Comparison of ENCODE assay signal across 21 cellular contexts in genomic region chr2:234306426-234307173, GRCh38.
DNase-seq lines count a peak whose midpoint lies in the region; ATAC-seq and TF ChIP-seq lines count a peak whose summit lies in the region.
"Had no signal": no experiment of that assay in that cellular context is flagged by ENCODE, and none has a peak within 500 bp of the region (broad histone marks: within the 10 kb centered on the region; RNA-seq: fewer than 3 reads in every experiment).

No MANE protein-coding gene starts in this region.

- H3K4me3 ChIP-seq in Panc1 (ENCODE audit: low read depth in 2 of 2, low read length in 2 of 2): no peak overlapping the region
- H3K4me3 ChIP-seq in mammary epithelial cell (replicated peaks in 1 of 3; ENCODE audit: insufficient read depth in 1 of 3, low read depth in 2 of 3, low read length in 3 of 3): peak overlapping the region in 1 of 3 experiments; percentile 12
- no peak overlapping the region for H3K4me3 ChIP-seq in esophagus squamous epithelium
- H3K4me3 ChIP-seq in PC-3 (ENCODE audit: low read length): no peak overlapping the region
- H3K4me3 ChIP-seq: GM23338, spleen, tibial artery had no signal

- H2AFZ ChIP-seq in mammary epithelial cell (ENCODE audit: low read depth, low read length): peak overlapping the region; percentile 65
- no peak overlapping the region for H2AFZ ChIP-seq in PC-3 (ENCODE audit: low read length)
- H2AFZ ChIP-seq: GM23338 had no signal

- peaks cover 3% of the 10 kb centered on the region; the same call in 1 of the 2 replicates for H3K9me3 ChIP-seq in Panc1 (ENCODE audit: control insufficient read depth, insufficient read depth, low read depth, low read length)
- peaks cover 9% of the 10 kb centered on the region for H3K9me3 ChIP-seq in mammary epithelial cell (replicated peaks; ENCODE audit: insufficient read depth, low read length)
- no peaks in the 10 kb centered on the region for H3K9me3 ChIP-seq in esophagus squamous epithelium
- no peaks in the 10 kb centered on the region for H3K9me3 ChIP-seq in PC-3 (ENCODE audit: low read length)
- H3K9me3 ChIP-seq: spleen, tibial artery had no signal

- H3K27ac ChIP-seq in Panc1 (ENCODE audit: low read length) (peak overlapping the region; percentile 81), mammary epithelial cell (ENCODE audit: insufficient read depth, low read depth, low read length) (peak overlapping the region; percentile 89), esophagus squamous epithelium (no peak overlapping the region), PC-3 (ENCODE audit: low read length) (no peak overlapping the region)
- H3K27ac ChIP-seq: tibial artery had no signal

- no TSS peak for BruUV-seq in Panc1 (replicated peaks; lab: Mats Ljungman, UMichigan)
- no TSS peak for BruUV-seq in mammary epithelial cell (replicated peaks; lab: Mats Ljungman, UMichigan)
- BruUV-seq in PC-3 (replicated peaks; lab: Mats Ljungman, UMichigan): no TSS peak

- H3K4me1 ChIP-seq in Panc1 (ENCODE audit: control insufficient read depth, insufficient read depth, low read length) (peaks cover 36% of the 10 kb centered on the region), mammary epithelial cell (ENCODE audit: insufficient read depth, low read length) (peaks cover 34% of the 10 kb centered on the region), esophagus squamous epithelium (peaks cover under 1 to 45% (median 8%) of the 10 kb centered on the region in 3 donors), PC-3 (ENCODE audit: insufficient read depth, low read length) (peaks cover 47% of the 10 kb centered on the region)

- intact Hi-C loops in activated CD4-positive, alpha-beta memory T cell treated with anti-CD3 and anti-CD28 coated beads for 36 hours (cut with micrococcal nuclease): no loop called here
- intact Hi-C loops in Panc1 (cut with micrococcal nuclease; ENCODE audit: unreplicated experiment) (loop anchor here (5.0 kb wide), 1 partner anchor 41 kb away; no protein-coding TSS in a partner anchor), mammary epithelial cell (cut with micrococcal nuclease) (loop anchor here (2.0 to 5.0 kb wide), 2 partner anchors 28 to 116 kb away; no protein-coding TSS in a partner anchor), esophagus squamous epithelium (cut with DNase I) (no loop called here), PC-3 (cut with micrococcal nuclease) (loop anchor here (5.0 kb wide), 3 partner anchors 56 to 196 kb away; no protein-coding TSS in a partner anchor)

- no peaks in the 10 kb centered on the region for H4K20me1 ChIP-seq in mammary epithelial cell (ENCODE audit: insufficient read depth, low read length)
- no peaks in the 10 kb centered on the region for H4K20me1 ChIP-seq in PC-3 (ENCODE audit: low read length)

- H3K36me3 Mint-ChIP-seq in activated CD4-positive, alpha-beta memory T cell treated with anti-CD3 and anti-CD28 coated beads for 36 hours: peaks cover 3% of the 10 kb centered on the region
- peaks cover 25% of the 10 kb centered on the region for H3K36me3 Mint-ChIP-seq in activated CD4-positive, alpha-beta memory T cell treated with anti-CD3 and anti-CD28 coated beads, Interleukin-2, amount 10 ng/mL, durations not matched to agents 7 days and 5 days (ENCODE audit: low read depth)
- H3K36me3 Mint-ChIP-seq in osteocyte (ENCODE audit: unreplicated experiment): no peaks in the 10 kb centered on the region

- no peak for TF ChIP-seq CTCF in Panc1 (IDR thresholded peaks at IDR 0.05)
- TF ChIP-seq CTCF in mammary epithelial cell (conservative IDR thresholded peaks at IDR 0.05 in 1 of 2, IDR thresholded peaks at IDR 0.05 in 1 of 2; ENCODE audit: extremely low read depth in 1 of 2, insufficient read depth in 1 of 2, low read depth in 1 of 2, low read length in 2 of 2): no peak
- no peak for TF ChIP-seq CTCF in osteocyte (IDR thresholded peaks at IDR 0.05)
- TF ChIP-seq CTCF in esophagus squamous epithelium (IDR thresholded peaks at IDR 0.05): no peak
- TF ChIP-seq CTCF in PC-3 (conservative IDR thresholded peaks at IDR 0.05; ENCODE audit: low read depth, low read length): no peak

- in situ Hi-C loops in Panc1 (cut with HindIII; ENCODE audit: low pct_unique_long_range_greater_than_20kb, low sequenced_read_pairs) (no loop called here), mammary epithelial cell (cut with MboI; ENCODE audit: low sequenced_read_pairs in 2 of 2) (loop anchor here in 1 of 2 donors (5.0 kb wide), 1 partner anchor 191 kb away; the partner anchor contains the start of gene ARL4C)

- TF ChIP-seq POLR2A in esophagus squamous epithelium (IDR thresholded peaks at IDR 0.05): no peak

- H3K4me2 ChIP-seq in mammary epithelial cell (ENCODE audit: insufficient read depth, low read depth, low read length) (peak overlapping the region; percentile 76), PC-3 (ENCODE audit: low read length) (no peak overlapping the region)
- H3K4me2 ChIP-seq: GM23338 had no signal

- H3F3A ChIP-seq in PC-3 (ENCODE audit: low read length, unreplicated experiment): no peaks in the 10 kb centered on the region

- peaks cover 8% of the 10 kb centered on the region for H3K9me3 Mint-ChIP-seq in activated CD4-positive, alpha-beta memory T cell treated with anti-CD3 and anti-CD28 coated beads for 36 hours
- H3K9me3 Mint-ChIP-seq in activated CD4-positive, alpha-beta memory T cell treated with anti-CD3 and anti-CD28 coated beads, Interleukin-2, amount 10 ng/mL, durations not matched to agents 7 days and 5 days: peaks cover 13% of the 10 kb centered on the region
- peaks cover 4% of the 10 kb centered on the region for H3K9me3 Mint-ChIP-seq in osteocyte (ENCODE audit: unreplicated experiment)

- H3K79me2 ChIP-seq in mammary epithelial cell (ENCODE audit: insufficient read depth, low read length): no peaks in the 10 kb centered on the region
- no peaks in the 10 kb centered on the region for H3K79me2 ChIP-seq in PC-3 (ENCODE audit: low read length)

- H3K27ac Mint-ChIP-seq in activated CD4-positive, alpha-beta memory T cell treated with anti-CD3 and anti-CD28 coated beads for 36 hours: no peak overlapping the region
- no peak overlapping the region for H3K27ac Mint-ChIP-seq in activated CD4-positive, alpha-beta memory T cell treated with anti-CD3 and anti-CD28 coated beads, Interleukin-2, amount 10 ng/mL, durations not matched to agents 7 days and 5 days
- peak overlapping the region; percentile 27 for H3K27ac Mint-ChIP-seq in osteocyte (ENCODE audit: unreplicated experiment)
- H3K27ac Mint-ChIP-seq: endodermal cell, GM23338 had no signal

- POLR2A ChIA-PET in activated CD4-positive, alpha-beta memory T cell treated with anti-CD3 and anti-CD28 coated beads for 36 hours (lab: Charles Lee): interaction anchor here (1.4 kb wide), 1 partner anchor 17 kb away, joined by 4 read pairs; no protein-coding TSS in a partner anchor
- POLR2A ChIA-PET in activated CD4-positive, alpha-beta memory T cell treated with anti-CD3 and anti-CD28 coated beads, Interleukin-2, amount 10 ng/mL, durations not matched to agents 7 days and 5 days (lab: Charles Lee): interaction anchor here (0.7 to 6.4 kb wide), 7 partner anchors 16 to 189 kb away, joined by 3 to 120 read pairs (median 3); partner anchors contain the start of gene ARL4C
- POLR2A ChIA-PET in Panc1 (lab: Charles Lee): no interaction called here
- POLR2A ChIA-PET in PC-3 (lab: Charles Lee; ENCODE audit: unreplicated experiment): no interaction called here

- ATAC-seq in Panc1 (no peak), PC-3 (no peak), HG03280 (IDR thresholded peaks at IDR 0.05; ENCODE audit: unreplicated experiment) (no peak)

- peak; percentile 62 for DNase-seq in activated CD4-positive, alpha-beta memory T cell treated with anti-CD3 and anti-CD28 coated beads for 36 hours
- no peak for DNase-seq in activated CD4-positive, alpha-beta memory T cell treated with anti-CD3 and anti-CD28 coated beads, Interleukin-2, amount 10 ng/mL, durations not matched to agents 7 days and 5 days
- DNase-seq in Panc1 (ENCODE audit: low read depth, low spot score) (no peak), mammary epithelial cell (peak; percentile 78), osteocyte (ENCODE audit: extremely low spot score, unreplicated experiment) (no peak), esophagus squamous epithelium (lab: John Stamatoyannopoulos, UW) (no peak), PC-3 (no peak)
- DNase-seq: activated effector memory CD4-positive, alpha-beta T cell treated with anti-CD3 and anti-CD28 coated beads, Interleukin-2, amount 50 U/mL, for 16 hours; anterior cingulate cortex; endodermal cell; hippocampal formation; kidney glomerular epithelial cell; NCI-H2227 treated with DMSO at 0.1 percent for 48 hours; NK-92 treated with Interleukin-12 subunit alpha and Interleukin-12 subunit beta, amount 100 ng/mL, for 24 hours; RPMI8226; spleen; SW 1271; tibial artery had no signal

- peaks cover 61% of the 10 kb centered on the region for H3K4me1 Mint-ChIP-seq in activated CD4-positive, alpha-beta memory T cell treated with anti-CD3 and anti-CD28 coated beads for 36 hours (ENCODE audit: low read depth)
- H3K4me1 Mint-ChIP-seq in activated CD4-positive, alpha-beta memory T cell treated with anti-CD3 and anti-CD28 coated beads, Interleukin-2, amount 10 ng/mL, durations not matched to agents 7 days and 5 days: peaks cover 70% of the 10 kb centered on the region
- peaks cover 43% of the 10 kb centered on the region for H3K4me1 Mint-ChIP-seq in osteocyte (ENCODE audit: unreplicated experiment)

- no peaks in the 10 kb centered on the region for H3K27me3 Mint-ChIP-seq in activated CD4-positive, alpha-beta memory T cell treated with anti-CD3 and anti-CD28 coated beads for 36 hours
- H3K27me3 Mint-ChIP-seq in activated CD4-positive, alpha-beta memory T cell treated with anti-CD3 and anti-CD28 coated beads, Interleukin-2, amount 10 ng/mL, durations not matched to agents 7 days and 5 days: no peaks in the 10 kb centered on the region
- no peaks in the 10 kb centered on the region for H3K27me3 Mint-ChIP-seq in osteocyte (ENCODE audit: unreplicated experiment)

- 40% methylated on average over 9 of the region's 9 CpGs for WGBS in mammary epithelial cell (ENCODE audit: low coverage, missing lambda C conversion rate)
- WGBS in esophagus squamous epithelium, 2 donors: 64 to 73% methylated on average over 8 of the region's 9 CpGs

- no peak overlapping the region for H3K4me3 Mint-ChIP-seq in activated CD4-positive, alpha-beta memory T cell treated with anti-CD3 and anti-CD28 coated beads for 36 hours
- no peak overlapping the region for H3K4me3 Mint-ChIP-seq in activated CD4-positive, alpha-beta memory T cell treated with anti-CD3 and anti-CD28 coated beads, Interleukin-2, amount 10 ng/mL, durations not matched to agents 7 days and 5 days
- no peak overlapping the region for H3K4me3 Mint-ChIP-seq in osteocyte (ENCODE audit: unreplicated experiment)
- H3K4me3 Mint-ChIP-seq: endodermal cell, GM23338, neural crest cell had no signal

- no peaks in the 10 kb centered on the region for H3K9me2 ChIP-seq in PC-3 (replicated peaks; ENCODE audit: low read length)

- CTCF ChIA-PET in activated CD4-positive, alpha-beta memory T cell treated with anti-CD3 and anti-CD28 coated beads for 36 hours (lab: Charles Lee): interaction anchor here (1.5 to 3.2 kb wide), 2 partner anchors 18 to 194 kb away, joined by 3 to 20 read pairs; no protein-coding TSS in a partner anchor
- CTCF ChIA-PET in activated CD4-positive, alpha-beta memory T cell treated with anti-CD3 and anti-CD28 coated beads, Interleukin-2, amount 10 ng/mL, durations not matched to agents 7 days and 5 days (lab: Charles Lee): interaction anchor here (1.0 to 4.3 kb wide), 2 partner anchors 14 to 55 kb away, joined by 3 to 33 read pairs; no protein-coding TSS in a partner anchor
- CTCF ChIA-PET in Panc1 (lab: Charles Lee) (no interaction called here), mammary epithelial cell (lab: Charles Lee; ENCODE audit: low non-redundant PET) (no interaction called here), PC-3 (lab: Charles Lee) (no interaction called here)

- H3K27me3 ChIP-seq in Panc1 (ENCODE audit: control insufficient read depth, insufficient read depth, low read length): no peaks in the 10 kb centered on the region
- H3K27me3 ChIP-seq in mammary epithelial cell (ENCODE audit: insufficient read depth, low read length): no peaks in the 10 kb centered on the region
- H3K27me3 ChIP-seq in esophagus squamous epithelium: no peaks in the 10 kb centered on the region
- no peaks in the 10 kb centered on the region for H3K27me3 ChIP-seq in PC-3 (ENCODE audit: low read length)

- dilution Hi-C loops in mammary epithelial cell (cut with HindIII; ENCODE audit: low sequenced_read_pairs): loop anchor here (5.0 kb wide), 1 partner anchor 44 kb away; no protein-coding TSS in a partner anchor

- H3K9ac ChIP-seq in mammary epithelial cell (ENCODE audit: insufficient read depth, low read length) (peak overlapping the region; percentile 71), PC-3 (ENCODE audit: low read length) (no peak overlapping the region)

- no peaks in the 10 kb centered on the region for H3K36me3 ChIP-seq in Panc1 (ENCODE audit: control insufficient read depth, insufficient read depth, low read length)
- H3K36me3 ChIP-seq in mammary epithelial cell (ENCODE audit: insufficient read depth, low read length): no peaks in the 10 kb centered on the region
- H3K36me3 ChIP-seq in esophagus squamous epithelium: no peaks in the 10 kb centered on the region
- H3K36me3 ChIP-seq in PC-3 (ENCODE audit: low read depth, low read length): no peaks in the 10 kb centered on the region
- H3K36me3 ChIP-seq: spleen, tibial artery had no signal

Comparison
In these comparisons a context has a peak if more than half of its experiments do, and no peak if none do; other contexts are left out.
1. DNase-seq: peak in activated CD4-positive, alpha-beta memory T cell treated with anti-CD3 and anti-CD28 coated beads for 36 hours (single experiment) and mammary epithelial cell (single experiment); none in activated CD4-positive, alpha-beta memory T cell treated with anti-CD3 and anti-CD28 coated beads, Interleukin-2, amount 10 ng/mL, durations not matched to agents 7 days and 5 days (single experiment), Panc1 (single experiment), osteocyte (single experiment), esophagus squamous epithelium (single experiment) and PC-3 (single experiment).
2. H3K27ac ChIP-seq: peak in Panc1 (single experiment) and mammary epithelial cell (single experiment); none in esophagus squamous epithelium (0 of 4) and PC-3 (single experiment).
3. CTCF ChIA-PET loops: an anchor here in activated CD4-positive, alpha-beta memory T cell treated with anti-CD3 and anti-CD28 coated beads for 36 hours (1.5 to 3.2 kb wide) and activated CD4-positive, alpha-beta memory T cell treated with anti-CD3 and anti-CD28 coated beads, Interleukin-2, amount 10 ng/mL, durations not matched to agents 7 days and 5 days (1.0 to 4.3 kb wide); none called in Panc1, mammary epithelial cell and PC-3.
4. POLR2A ChIA-PET loops: an anchor here in activated CD4-positive, alpha-beta memory T cell treated with anti-CD3 and anti-CD28 coated beads for 36 hours (1.4 kb wide) and activated CD4-positive, alpha-beta memory T cell treated with anti-CD3 and anti-CD28 coated beads, Interleukin-2, amount 10 ng/mL, durations not matched to agents 7 days and 5 days (0.7 to 6.4 kb wide); none called in Panc1 and PC-3.
5. intact Hi-C loops: an anchor here in Panc1 (5.0 kb wide), mammary epithelial cell (2.0 to 5.0 kb wide) and PC-3 (5.0 kb wide); none called in activated CD4-positive, alpha-beta memory T cell treated with anti-CD3 and anti-CD28 coated beads for 36 hours and esophagus squamous epithelium.